Comparison of ENCODE assay signal across 21 cellular contexts in genomic region chr5:96649938-96650540, GRCh38. TPM values are rescaled to one million over a fixed set of nuclear protein-coding genes. Genes with fewer than 3 reads are reported as not detected.
DNase-seq lines count a peak whose midpoint lies in the region; ATAC-seq and TF ChIP-seq lines count a peak whose summit lies in the region.
"Had no signal": no experiment of that assay in that cellular context is flagged by ENCODE, and none has a peak within 500 bp of the region (broad histone marks: within the 10 kb centered on the region; RNA-seq: fewer than 3 reads in every experiment).

No MANE protein-coding gene starts in this region.

- DNase-seq in NOMO-1 treated with DMSO at 0.1 percent for 48 hours (lab: John Stamatoyannopoulos, UW; ENCODE audit: unreplicated experiment) (peak; percentile 60), NOMO-1 treated with dmso at 0.1 percent for 144 hours (lab: John Stamatoyannopoulos, UW; ENCODE audit: unreplicated experiment) (no peak), SJSA1 (ENCODE audit: low read depth in 1 of 2, low spot score in 2 of 2) (no peak), kidney tubule cell (ENCODE audit: low spot score) (peak; percentile 64), transverse colon (peak; percentile 35), lower leg skin (ENCODE audit: low spot score in 2 of 2) (no peak), psoas muscle (no peak)
- DNase-seq: activated B cell treated with CpG ODN at 0.5 μM for 24 hours; activated naive CD8-positive, alpha-beta T cell treated with anti-CD3 and anti-CD28 coated beads, Interleukin-2, amount 10 ng/mL, durations not matched to agents 7 days and 5 days; brain microvascular endothelial cell; immature natural killer cell; natural killer cell; NCI-H1694; NCI-H345; posterior cingulate gyrus; SHP77 treated with DMSO at 0.1 percent for 48 hours; small intestine; stimulated activated CD8-positive, alpha-beta memory T cell treated with anti-CD3 and anti-CD28 coated beads, Interleukin-4, amount 100 ng/mL, for 48 hours; substantia nigra had no signal

- WGBS in transverse colon (ENCODE audit: low coverage in 1 of 2), 2 donors, result 60% methylated on average over 3 of the region's 3 CpGs; no CpG with 5 or more reads in 1 of the 2 donors
- WGBS in lower leg skin, 2 donors, result 60 to 69% methylated on average over 3 of the region's 3 CpGs
- WGBS in psoas muscle, 3 donors, result 64 to 69% (median 68%) methylated on average over 3 of the region's 3 CpGs

- intact Hi-C loops in transverse colon (cut with DNase I; ENCODE audit: low total_unique reads), result no loop called here
- intact Hi-C loops in lower leg skin (cut with DNase I; ENCODE audit: low total_unique reads), result no loop called here
- intact Hi-C loops in psoas muscle (cut with DNase I), result no loop called here

- TF ChIP-seq EP300 in transverse colon (IDR thresholded peaks at IDR 0.05; ENCODE audit: low read depth), result no peak

- H3K36me3 ChIP-seq in SJSA1 (no peaks in the 10 kb centered on the region), transverse colon (no peaks in the 10 kb centered on the region), psoas muscle (ENCODE audit: insufficient read depth in 1 of 2, low read depth in 1 of 2) (no peaks in the 10 kb centered on the region)
- H3K36me3 ChIP-seq: BLaER1 treated with 17β-estradiol and CSF1 and Interleukin-3, amounts not matched to agents 10 nM and 100 nM; brain microvascular endothelial cell had no signal

- no peaks in the 10 kb centered on the region for H3K9me3 ChIP-seq in SJSA1 (replicated peaks)
- H3K9me3 ChIP-seq in transverse colon, result no peaks in the 10 kb centered on the region
- no peaks in the 10 kb centered on the region for H3K9me3 ChIP-seq in psoas muscle
- H3K9me3 ChIP-seq: BLaER1 treated with 17β-estradiol and CSF1 and Interleukin-3, amounts not matched to agents 10 nM and 100 nM had no signal

- H3K4me1 ChIP-seq in SJSA1 (replicated peaks), result peaks cover 64% of the 10 kb centered on the region
- H3K4me1 ChIP-seq in transverse colon, result peaks cover 4 to 36% (median 24%) of the 10 kb centered on the region in 4 donors
- peaks cover 19% of the 10 kb centered on the region for H3K4me1 ChIP-seq in psoas muscle

- no peak for TF ChIP-seq POLR2A in transverse colon (IDR thresholded peaks at IDR 0.05)
- TF ChIP-seq POLR2A in lower leg skin (IDR thresholded peaks at IDR 0.05), result no peak
- TF ChIP-seq POLR2A in GM18505 (IDR thresholded peaks at IDR 0.05; ENCODE audit: borderline replicate concordance, extremely low read depth, insufficient read depth, insufficient read length), result no peak

- in situ Hi-C loops in transverse colon (cut with MboI; ENCODE audit: low pct_ligation_motif_present in 1 of 4, low pct_unique_long_range_greater_than_20kb in 1 of 4, low sequenced_read_pairs in 3 of 4), result no loop called here

- H3K4me3 ChIP-seq in SJSA1 (no peak overlapping the region), transverse colon (no peak overlapping the region), lower leg skin (ENCODE audit: low read depth, poor library complexity, severe bottlenecking) (no peak overlapping the region), psoas muscle (no peak overlapping the region)
- H3K4me3 ChIP-seq: BLaER1 treated with 17β-estradiol and CSF1 and Interleukin-3, amounts not matched to agents 10 nM and 100 nM had no signal

- ATAC-seq in psoas muscle (no peak), GM18505 (IDR thresholded peaks at IDR 0.05; ENCODE audit: unreplicated experiment) (no peak)
- ATAC-seq: natural killer cell had no signal

- H3K27me3 ChIP-seq in SJSA1 (replicated peaks) (no peaks in the 10 kb centered on the region), transverse colon (no peaks in the 10 kb centered on the region), psoas muscle (ENCODE audit: insufficient read depth in 3 of 3, low read length in 2 of 3) (no peaks in the 10 kb centered on the region)
- H3K27me3 ChIP-seq: brain microvascular endothelial cell had no signal

- TF ChIP-seq CTCF in transverse colon (IDR thresholded peaks at IDR 0.05) (no peak), lower leg skin (IDR thresholded peaks at IDR 0.05) (no peak), psoas muscle (IDR thresholded peaks at IDR 0.05) (no peak)

- peak overlapping the region; percentile 72 for H3K27ac ChIP-seq in SJSA1
- H3K27ac ChIP-seq in transverse colon, result peak overlapping the region; percentile 65 to 83 (median 78)
- H3K27ac ChIP-seq in psoas muscle, result no peak overlapping the region
- H3K27ac ChIP-seq: BLaER1 treated with 17β-estradiol and CSF1 and Interleukin-3, amounts not matched to agents 10 nM and 100 nM; brain microvascular endothelial cell had no signal

RNA-seq across cellular contexts. Expression of gene CAST, which starts 12.1 kb away (rescaled TPM):
- total RNA-seq in SJSA1 (2014; rRNA removed; shearing (Covaris generic)), result 234 and 272 TPM in 2 replicates
- total RNA-seq in transverse colon (100 to 1,000 TPM; 237 to 556 (median 335) TPM), lower leg skin (100 to 1,000 TPM; 415 to 523 (median 468) TPM), psoas muscle (100 to 1,000 TPM; 193 to 447 (median 387) TPM)
- 100 to 1,000 TPM; 231 to 312 (median 291) TPM for polyA plus RNA-seq in psoas muscle

Comparison
In these comparisons a context has a peak if more than half of its experiments do, and no peak if none do; other contexts are left out.
1. DNase-seq: peak in NOMO-1 treated with DMSO at 0.1 percent for 48 hours (single experiment), kidney tubule cell (single experiment) and transverse colon (single experiment); none in NOMO-1 treated with dmso at 0.1 percent for 144 hours (single experiment), SJSA1 (0 of 2), lower leg skin (0 of 2) and psoas muscle (0 of 2).